Comparison of ENCODE assay signal across 10 cellular contexts in the genomic region with DNA sequence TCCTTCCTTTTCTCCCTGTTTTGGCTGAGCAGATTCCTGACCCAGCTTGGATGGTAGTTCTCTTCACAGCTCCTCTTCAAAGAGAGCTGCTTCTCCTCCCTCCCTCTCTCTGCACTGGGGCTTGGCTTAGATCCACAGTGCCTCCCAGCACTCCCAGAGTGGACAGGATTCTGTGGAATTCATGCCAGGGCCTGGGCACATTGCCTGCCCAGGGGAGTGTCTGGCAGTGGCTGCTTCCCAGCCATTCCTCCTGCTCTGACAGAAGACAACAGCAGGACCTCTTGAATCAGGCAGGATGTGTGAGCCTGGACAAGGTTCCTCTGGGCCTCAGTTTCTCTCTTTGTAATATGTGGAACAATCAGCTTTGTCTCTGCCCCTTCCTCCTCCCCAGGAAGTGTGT. TPM values are rescaled to one million over a fixed set of nuclear protein-coding genes. Genes with fewer than 3 reads are reported as not detected.
A peak's percentile ranks its signal among the peaks of the same experiment; 100 is the strongest.
DNase-seq lines count a peak whose midpoint lies in the region; ATAC-seq, FAIRE-seq and TF ChIP-seq lines count a peak whose summit lies in the region.
"Had no signal": no experiment of that assay in that cellular context is flagged by ENCODE, and none has a peak within 500 bp of the region (broad histone marks: within the 10 kb centered on the region; RNA-seq: fewer than 3 reads in every experiment).

No MANE protein-coding gene starts in this region.

- no TSS peak for BruUV-seq in Calu3 (replicated peaks; lab: Mats Ljungman, UMichigan)

- POLR2A ChIA-PET in CD8-positive, alpha-beta memory T cell (lab: Charles Lee) = interaction anchor here (0.5 kb wide), 1 partner anchor 546 kb away, joined by 6 read pairs; no protein-coding TSS in a partner anchor

- H3K27me3 ChIP-seq in right lobe of liver = peaks cover 2 to 10% of the 10 kb centered on the region in 2 donors
- peaks cover 16% of the 10 kb centered on the region for H3K27me3 ChIP-seq in CD8-positive, alpha-beta memory T cell (ENCODE audit: insufficient read depth, low read length, poor library complexity, severe bottlenecking)

- FAIRE-seq in urothelium cell line (lab: Jason Lieb, UNC) = no peak

- TF ChIP-seq POLR2A in right lobe of liver (IDR thresholded peaks at IDR 0.05) = no peak

- CTCF ChIA-PET in Calu3 (lab: Charles Lee) = interaction anchor here (0.7 kb wide), 2 partner anchors 9 to 33 kb away, joined by 4 read pairs; a partner anchor contains a TSS
- CTCF ChIA-PET in CD8-positive, alpha-beta memory T cell (lab: Charles Lee) = interaction anchor here (0.9 to 2.2 kb wide), 3 partner anchors 8 to 36 kb away, joined by 5 to 12 read pairs (median 6); no protein-coding TSS in a partner anchor

- H3K4me3 ChIP-seq in right lobe of liver = no peak overlapping the region
- H3K4me3 ChIP-seq in CD8-positive, alpha-beta memory T cell (ENCODE audit: low read length) = no peak overlapping the region

- no peaks in the 10 kb centered on the region for H3K4me1 Mint-ChIP-seq in Calu3 (ENCODE audit: low read depth, unreplicated experiment)
- peaks cover 5 to 16% (median 9%) of the 10 kb centered on the region in 3 donors for H3K4me1 Mint-ChIP-seq in CD8-positive, alpha-beta memory T cell
- H3K4me1 Mint-ChIP-seq in activated T-cell treated with anti-CD3 and anti-CD28 coated beads, Interleukin-2, amount 50 U/mL, for 72 hours (ENCODE audit: low read depth) = peaks cover 41% of the 10 kb centered on the region

- no peak for TF ChIP-seq CTCF in right lobe of liver (IDR thresholded peaks at IDR 0.05)
- TF ChIP-seq CTCF in Calu3 (IDR thresholded peaks at IDR 0.05; ENCODE audit: unreplicated experiment) = no peak

- H3K4me1 ChIP-seq in right lobe of liver = peaks cover 0 to 20% (median 3%) of the 10 kb centered on the region in 4 donors
- peaks cover 16% of the 10 kb centered on the region for H3K4me1 ChIP-seq in CD8-positive, alpha-beta memory T cell (ENCODE audit: insufficient read depth, low read length)

- H3K9me3 ChIP-seq in right lobe of liver = no peaks in the 10 kb centered on the region
- H3K9me3 ChIP-seq in CD8-positive, alpha-beta memory T cell (ENCODE audit: low read length) = no peaks in the 10 kb centered on the region

- H3K9me3 Mint-ChIP-seq in Calu3 (ENCODE audit: low read depth, unreplicated experiment) = no peaks in the 10 kb centered on the region
- H3K9me3 Mint-ChIP-seq in CD8-positive, alpha-beta memory T cell = no peaks in the 10 kb centered on the region
- no peaks in the 10 kb centered on the region for H3K9me3 Mint-ChIP-seq in activated T-cell treated with anti-CD3 and anti-CD28 coated beads, Interleukin-2, amount 50 U/mL, for 72 hours
- H3K9me3 Mint-ChIP-seq: activated T-helper 1 cell treated with anti-CD3 and anti-CD28 coated beads, Interleukin-12 subunit alpha, Interleukin-12 subunit beta, Interleukin-2, Interleukin-4 antibody, amounts not matched to agents 30 ng/mL and 10 ng/mL and 1 ng/mL, durations not matched to agents 14 hours and 24 hours and 36 hours had no signal

- intact Hi-C loops in right lobe of liver (cut with DNase I) = no loop called here
- intact Hi-C loops in Calu3 (cut with micrococcal nuclease; ENCODE audit: unreplicated experiment) = no loop called here

- DNase-seq in NCI-H2081 (lab: John Stamatoyannopoulos, UW) (peak; percentile 4 to 17), NCI-H2081 treated with DMSO at 0.1 percent for 48 hours (lab: John Stamatoyannopoulos, UW) (no peak), cerebellar cortex (ENCODE audit: low spot score) (peak; percentile 98), right lobe of liver (peak; percentile 82 to 95 (median 93)), urothelium cell line (ENCODE audit: low spot score) (peak; percentile 69), Calu3 (no peak)
- no peak for DNase-seq in CD8-positive, alpha-beta memory T cell
- DNase-seq in activated T-cell treated with anti-CD3 and anti-CD28 coated beads, Interleukin-2, amount 50 U/mL, for 72 hours = no peak

- H3K4me3 Mint-ChIP-seq in Calu3 (ENCODE audit: low read depth, unreplicated experiment) = no peak overlapping the region
- H3K4me3 Mint-ChIP-seq in CD8-positive, alpha-beta memory T cell = no peak overlapping the region
- no peak overlapping the region for H3K4me3 Mint-ChIP-seq in activated T-cell treated with anti-CD3 and anti-CD28 coated beads, Interleukin-2, amount 50 U/mL, for 72 hours
- H3K4me3 Mint-ChIP-seq: activated T-helper 1 cell treated with anti-CD3 and anti-CD28 coated beads, Interleukin-12 subunit alpha, Interleukin-12 subunit beta, Interleukin-2, Interleukin-4 antibody, amounts not matched to agents 30 ng/mL and 10 ng/mL and 1 ng/mL, durations not matched to agents 14 hours and 24 hours and 36 hours had no signal

- peak; percentile 81 to 86 (median 84) for ATAC-seq in right lobe of liver
- no peak for ATAC-seq in activated T-cell treated with anti-CD3 and anti-CD28 coated beads, Interleukin-2, amount 50 U/mL, for 72 hours (replicated peaks in 1 of 2)

- peaks cover 77% of the 10 kb centered on the region for H3K27me3 Mint-ChIP-seq in Calu3 (ENCODE audit: unreplicated experiment)
- H3K27me3 Mint-ChIP-seq in CD8-positive, alpha-beta memory T cell = peaks cover 26 to 41% of the 10 kb centered on the region in 2 donors
- H3K27me3 Mint-ChIP-seq in activated T-cell treated with anti-CD3 and anti-CD28 coated beads, Interleukin-2, amount 50 U/mL, for 72 hours (ENCODE audit: low read depth) = peaks cover 19% of the 10 kb centered on the region

- no peaks in the 10 kb centered on the region for H3K36me3 ChIP-seq in right lobe of liver
- H3K36me3 ChIP-seq in CD8-positive, alpha-beta memory T cell (ENCODE audit: insufficient read depth, low read length) = no peaks in the 10 kb centered on the region

- H3K27ac ChIP-seq in right lobe of liver = no peak overlapping the region
- H3K27ac ChIP-seq in CD8-positive, alpha-beta memory T cell (ENCODE audit: low read depth, low read length) = no peak overlapping the region
- H3K27ac ChIP-seq: 22Rv1 had no signal

- no peak overlapping the region for H3K27ac Mint-ChIP-seq in Calu3 (ENCODE audit: unreplicated experiment)
- no peak overlapping the region for H3K27ac Mint-ChIP-seq in CD8-positive, alpha-beta memory T cell
- no peak overlapping the region for H3K27ac Mint-ChIP-seq in activated T-cell treated with anti-CD3 and anti-CD28 coated beads, Interleukin-2, amount 50 U/mL, for 72 hours
- H3K27ac Mint-ChIP-seq: activated T-helper 1 cell treated with anti-CD3 and anti-CD28 coated beads, Interleukin-12 subunit alpha, Interleukin-12 subunit beta, Interleukin-2, Interleukin-4 antibody, amounts not matched to agents 30 ng/mL and 10 ng/mL and 1 ng/mL, durations not matched to agents 14 hours and 24 hours and 36 hours had no signal

- H3K36me3 Mint-ChIP-seq in Calu3 (ENCODE audit: insufficient read depth, unreplicated experiment) = peaks cover 9% of the 10 kb centered on the region
- no peaks in the 10 kb centered on the region for H3K36me3 Mint-ChIP-seq in CD8-positive, alpha-beta memory T cell
- no peaks in the 10 kb centered on the region for H3K36me3 Mint-ChIP-seq in activated T-cell treated with anti-CD3 and anti-CD28 coated beads, Interleukin-2, amount 50 U/mL, for 72 hours (ENCODE audit: insufficient read depth in 2 of 2)

RNA-seq across cellular contexts. Expression of a gene that starts 4.5 kb away (rescaled TPM):
- total RNA-seq in right lobe of liver = under 1 TPM in 3 of 6 experiments, not detected in 3; 0.22 to 0.28 (median 0.25) TPM
- not detected in 2 replicates for total RNA-seq in Calu3 (2022)
- not detected for total RNA-seq in CD8-positive, alpha-beta memory T cell
- polyA plus RNA-seq in CD8-positive, alpha-beta memory T cell = not detected
- under 1 TPM in 1 of 2 donors, not detected in 1; 0.96 TPM for total RNA-seq in activated T-cell treated with anti-CD3 and anti-CD28 coated beads, Interleukin-2, amount 50 U/mL, for 72 hours
- total RNA-seq: activated T-helper 1 cell treated with anti-CD3 and anti-CD28 coated beads, Interleukin-12 subunit alpha, Interleukin-12 subunit beta, Interleukin-2, Interleukin-4 antibody, amounts not matched to agents 30 ng/mL and 10 ng/mL and 1 ng/mL, durations not matched to agents 14 hours and 24 hours and 36 hours had no signal

RNA-seq across cellular contexts. Expression of a gene that starts 9.3 kb away (rescaled TPM):
- total RNA-seq in right lobe of liver (10 to 100 TPM; 41.3 to 75.8 (median 65.4) TPM), Calu3 (2022) (284 and 286 TPM in 2 replicates)
- 100 to 1,000 TPM; 274 to 291 TPM for total RNA-seq in CD8-positive, alpha-beta memory T cell
- polyA plus RNA-seq in CD8-positive, alpha-beta memory T cell = 21.5 TPM
- 100 to 1,000 TPM; 310 to 312 TPM for total RNA-seq in activated T-cell treated with anti-CD3 and anti-CD28 coated beads, Interleukin-2, amount 50 U/mL, for 72 hours

RNA-seq across cellular contexts. Expression of a gene that starts 39.3 kb away (rescaled TPM):
- total RNA-seq in right lobe of liver = not detected
- total RNA-seq in Calu3 (2022) = not detected in 2 replicates
- not detected for total RNA-seq in CD8-positive, alpha-beta memory T cell
- not detected for polyA plus RNA-seq in CD8-positive, alpha-beta memory T cell
- not detected for total RNA-seq in activated T-cell treated with anti-CD3 and anti-CD28 coated beads, Interleukin-2, amount 50 U/mL, for 72 hours
- total RNA-seq: activated T-helper 1 cell treated with anti-CD3 and anti-CD28 coated beads, Interleukin-12 subunit alpha, Interleukin-12 subunit beta, Interleukin-2, Interleukin-4 antibody, amounts not matched to agents 30 ng/mL and 10 ng/mL and 1 ng/mL, durations not matched to agents 14 hours and 24 hours and 36 hours had no signal

RNA-seq across cellular contexts. Expression of a gene that starts 46.9 kb away (rescaled TPM):
- total RNA-seq in right lobe of liver (not detected), Calu3 (2022) (not detected in 2 replicates)
- total RNA-seq in CD8-positive, alpha-beta memory T cell = under 1 TPM in 1 of 2 experiments, not detected in 1; 0.07 TPM
- not detected for polyA plus RNA-seq in CD8-positive, alpha-beta memory T cell
- total RNA-seq in activated T-cell treated with anti-CD3 and anti-CD28 coated beads, Interleukin-2, amount 50 U/mL, for 72 hours = under 1 TPM; 0.09 to 0.17 TPM

Comparison
In these comparisons a context has a peak if more than half of its experiments do, and no peak if none do; other contexts are left out.
1. DNase-seq: peak in NCI-H2081 (2 of 2), cerebellar cortex (single experiment), right lobe of liver (3 of 3) and urothelium cell line (single experiment); none in NCI-H2081 treated with DMSO at 0.1 percent for 48 hours (single experiment), Calu3 (single experiment), CD8-positive, alpha-beta memory T cell (0 of 5) and activated T-cell treated with anti-CD3 and anti-CD28 coated beads, Interleukin-2, amount 50 U/mL, for 72 hours (0 of 2).
2. ATAC-seq: peak in right lobe of liver (4 of 4); none in activated T-cell treated with anti-CD3 and anti-CD28 coated beads, Interleukin-2, amount 50 U/mL, for 72 hours (0 of 2).